ENCODE assay signal across 7 cellular contexts in genomic region chr6:5398530-5398929, GRCh38.
A peak's percentile ranks its signal among the peaks of the same experiment; 100 is the strongest.
DNase-seq lines count a peak whose midpoint lies in the region; ATAC-seq and TF ChIP-seq lines count a peak whose summit lies in the region.

No MANE protein-coding gene starts in this region.

- no peak overlapping the region for H4K91ac ChIP-seq in H9 (ENCODE audit: insufficient read length, low read depth, low read length)

- peaks cover 0 to 5% of the 10 kb centered on the region in 2 experiments; a peak in 1 of 4 replicates for H3K4me1 Mint-ChIP-seq in H9

- H3K79me2 ChIP-seq in H9 (ENCODE audit: insufficient read depth, low read length): no peaks in the 10 kb centered on the region

- no peak overlapping the region for H2AFZ ChIP-seq in H9 (ENCODE audit: low read length)

- TF ChIP-seq CTCF in H9 (conservative IDR thresholded peaks at IDR 0.05): peak; percentile 69
- TF ChIP-seq CTCF in astrocyte of the cerebellum (IDR thresholded peaks at IDR 0.05; ENCODE audit: low read depth, low read length, missing control alignments): peak; percentile 49

- no peak overlapping the region for H3K9ac ChIP-seq in H9 (ENCODE audit: extremely low read depth, insufficient read length, low read length)

- H2BK5ac ChIP-seq in H9 (ENCODE audit: insufficient read length, low read length): no peak overlapping the region

- H3K4ac ChIP-seq in H9 (ENCODE audit: low read depth, low read length): no peak overlapping the region

- H3K36me3 Mint-ChIP-seq in H9 (ENCODE audit: insufficient read depth in 1 of 3, low read depth in 3 of 3): peaks cover 0 to 6% (median 5%) of the 10 kb centered on the region in 3 experiments; a peak in 5 of 7 replicates

- WGBS in H9 (ENCODE audit: extremely low coverage, insufficient read length, low lambda C conversion rate): no CpG with 5 or more reads among the region's 1 CpG

- H4K5ac ChIP-seq in H9 (ENCODE audit: insufficient read length, low read depth, low read length): no peak overlapping the region

- peak; percentile 29 for DNase-seq in Daoy (ENCODE audit: low read depth)
- DNase-seq in H9: no peak
- DNase-seq in NCI-H748 (lab: John Stamatoyannopoulos, UW; ENCODE audit: unreplicated experiment): peak; percentile 69
- DNase-seq in astrocyte of the cerebellum (ENCODE audit: low read depth): no peak
- DNase-seq in lung microvascular endothelial cell (ENCODE audit: low read depth in 2 of 2): peak; percentile 56 to 60
- no peak for DNase-seq in activated effector memory CD4-positive, alpha-beta T cell treated with Interleukin-2 at 50 U/mL for 16 hours

- H3T11ph ChIP-seq in H9 (ENCODE audit: low read length): no peak overlapping the region

- no peak overlapping the region for H3K18ac ChIP-seq in H9 (ENCODE audit: insufficient read length, low read depth, low read length)

- H3K9me3 ChIP-seq in H9 (ENCODE audit: control insufficient read depth, low read depth, low read length): no peaks in the 10 kb centered on the region

- no peaks in the 10 kb centered on the region for H3K27me3 Mint-ChIP-seq in H9 (ENCODE audit: low read depth)

- H3K4me3 ChIP-seq in astrocyte of the cerebellum (ENCODE audit: low read depth, low read length): no peak overlapping the region

- H3K9me3 Mint-ChIP-seq in H9: peaks cover 6% of the 10 kb centered on the region in 2 experiments

- H4K20me1 ChIP-seq in H9 (ENCODE audit: control insufficient read depth, insufficient read depth, insufficient read length): no peaks in the 10 kb centered on the region

- H2BK20ac ChIP-seq in H9 (ENCODE audit: low read depth, low read length, poor library complexity, severe bottlenecking): no peak overlapping the region

- H3K56ac ChIP-seq in H9 (ENCODE audit: insufficient read length, low read depth, low read length): no peak overlapping the region

- H3K23ac ChIP-seq in H9 (ENCODE audit: insufficient read length, low read depth, low read length): no peak overlapping the region

- H3K23me2 ChIP-seq in H9 (ENCODE audit: insufficient read length, low read depth, low read length, poor library complexity, severe bottlenecking): no peaks in the 10 kb centered on the region

- H3K4me2 ChIP-seq in H9 (ENCODE audit: insufficient read depth, insufficient read length, low read length): no peak overlapping the region

- H3K4me1 ChIP-seq in H9 (ENCODE audit: insufficient read depth, low read length): no peaks in the 10 kb centered on the region

- no peak overlapping the region for H2AK5ac ChIP-seq in H9 (ENCODE audit: insufficient read length, low read length)

- no peak overlapping the region for H3K4me3 Mint-ChIP-seq in H9

- H3K27ac Mint-ChIP-seq in H9: no peak overlapping the region

- H2BK12ac ChIP-seq in H9 (ENCODE audit: insufficient read length, low read depth, low read length): no peak overlapping the region

- no peaks in the 10 kb centered on the region for H3K27me3 ChIP-seq in H9 (ENCODE audit: insufficient read depth, low read length)

- in situ Hi-C loops in astrocyte of the cerebellum (cut with HindIII; ENCODE audit: low sequenced_read_pairs): loop anchor here (25.0 kb wide), 1 partner anchor 261 kb away; no protein-coding TSS in a partner anchor

- no peak overlapping the region for H3K27ac ChIP-seq in H9 (ENCODE audit: insufficient read length, low read depth, low read length)

- no peak overlapping the region for H3K14ac ChIP-seq in H9 (ENCODE audit: insufficient read depth, low read length)

- no peak overlapping the region for H2BK120ac ChIP-seq in H9 (ENCODE audit: low read depth, low read length, poor library complexity, severe bottlenecking)

- H2BK15ac ChIP-seq in H9 (ENCODE audit: low read depth, low read length): no peak overlapping the region

- H3K79me1 ChIP-seq in H9 (ENCODE audit: insufficient read depth, low read depth, low read length, poor library complexity, severe bottlenecking): no peaks in the 10 kb centered on the region

- ATAC-seq in GM21619 (IDR thresholded peaks at IDR 0.05; ENCODE audit: unreplicated experiment): no peak

- no peak overlapping the region for H4K8ac ChIP-seq in H9 (replicated peaks; ENCODE audit: insufficient read length, low read depth, low read length)

Comparison
In these comparisons a context has a peak if more than half of its experiments do, and no peak if none do; other contexts are left out.
1. DNase-seq: peak in Daoy (single experiment), NCI-H748 (single experiment) and lung microvascular endothelial cell (2 of 2); none in H9 (single experiment), astrocyte of the cerebellum (single experiment) and activated effector memory CD4-positive, alpha-beta T cell treated with Interleukin-2 at 50 U/mL for 16 hours (single experiment).